ENCODE assay signal across 18 cellular contexts in genomic region chr9:21556581-21557427, GRCh38.
DNase-seq lines count a peak whose midpoint lies in the region; ATAC-seq and TF ChIP-seq lines count a peak whose summit lies in the region.
"Had no signal": no experiment of that assay in that cellular context is flagged by ENCODE, and none has a peak within 500 bp of the region (broad histone marks: within the 10 kb centered on the region; RNA-seq: fewer than 3 reads in every experiment).

No MANE protein-coding gene starts in this region.

- H3K27me3 Mint-ChIP-seq in activated CD8-positive, alpha-beta T cell treated with anti-CD3 and anti-CD28 coated beads for 36 hours: peaks cover 17% of the 10 kb centered on the region
- peaks cover 26% of the 10 kb centered on the region for H3K27me3 Mint-ChIP-seq in activated CD8-positive, alpha-beta T cell treated with anti-CD3 and anti-CD28 coated beads, Interleukin-2, amount 10 ng/mL, durations not matched to agents 7 days and 5 days (ENCODE audit: low read depth)
- peaks cover 47 to 62% (median 56%) of the 10 kb centered on the region in 3 donors for H3K27me3 Mint-ChIP-seq in CD14-positive monocyte (ENCODE audit: low read depth in 3 of 3)

- ATAC-seq in activated CD8-positive, alpha-beta T cell treated with anti-CD3 and anti-CD28 coated beads for 36 hours: no peak
- no peak for ATAC-seq in activated CD8-positive, alpha-beta T cell treated with anti-CD3 and anti-CD28 coated beads, Interleukin-2, amount 10 ng/mL, durations not matched to agents 7 days and 5 days
- ATAC-seq in GM18867 (IDR thresholded peaks at IDR 0.05; ENCODE audit: unreplicated experiment): no peak
- ATAC-seq: activated CD4-positive, alpha-beta T cell treated with anti-CD3 and anti-CD28 coated beads for 36 hours; gastroesophageal sphincter; stimulated activated naive CD8-positive, alpha-beta T cell treated with anti-CD3 and anti-CD28 coated beads, Interleukin-15, Interleukin-2, amounts not matched to agents 100 U/mL and 50 U/mL, for 24 hours had no signal

- no peak for TF ChIP-seq CTCF in activated CD8-positive, alpha-beta T cell treated with anti-CD3 and anti-CD28 coated beads for 36 hours (IDR thresholded peaks at IDR 0.05)
- no peak for TF ChIP-seq CTCF in GM13976 (IDR thresholded peaks at IDR 0.05; ENCODE audit: borderline replicate concordance, control extremely low read depth, extremely low read depth, insufficient read depth, missing control alignments)
- no peak for TF ChIP-seq CTCF in CD14-positive monocyte (IDR thresholded peaks at IDR 0.05)

- H3K27me3 ChIP-seq in adipocyte (replicated peaks; ENCODE audit: control insufficient read depth, insufficient read depth, low read length) (no peaks in the 10 kb centered on the region), skeletal muscle satellite cell (ENCODE audit: control insufficient read depth, insufficient read depth, low read length) (no peaks in the 10 kb centered on the region)

- H3K9ac ChIP-seq in adipocyte (ENCODE audit: low read length) (peak overlapping the region; percentile 84), skeletal muscle satellite cell (ENCODE audit: low read depth, low read length) (peak overlapping the region; percentile 89)

- H3K4me2 ChIP-seq in skeletal muscle satellite cell (ENCODE audit: low read length): peak overlapping the region; percentile 93

- H3K36me3 ChIP-seq in adipocyte (ENCODE audit: control insufficient read depth, insufficient read depth, low read length, severe bottlenecking): no peaks in the 10 kb centered on the region
- peaks cover 3% of the 10 kb centered on the region for H3K36me3 ChIP-seq in skeletal muscle satellite cell (ENCODE audit: insufficient read depth, low read length)
- H3K36me3 ChIP-seq: gastroesophageal sphincter, spleen had no signal

- CTCF ChIA-PET in activated CD8-positive, alpha-beta T cell treated with anti-CD3 and anti-CD28 coated beads for 36 hours (lab: Charles Lee): interaction anchor here (1.0 to 2.7 kb wide), 3 partner anchors 91 to 152 kb away, joined by 3 to 14 read pairs (median 3); no protein-coding TSS in a partner anchor
- CTCF ChIA-PET in activated CD8-positive, alpha-beta T cell treated with anti-CD3 and anti-CD28 coated beads, Interleukin-2, amount 10 ng/mL, durations not matched to agents 7 days and 5 days (lab: Charles Lee): interaction anchor here (0.7 to 1.5 kb wide), 2 partner anchors 68 to 152 kb away, joined by 3 to 7 read pairs; no protein-coding TSS in a partner anchor

- H3K9me3 Mint-ChIP-seq in activated CD8-positive, alpha-beta T cell treated with anti-CD3 and anti-CD28 coated beads for 36 hours: no peaks in the 10 kb centered on the region
- H3K9me3 Mint-ChIP-seq in activated CD8-positive, alpha-beta T cell treated with anti-CD3 and anti-CD28 coated beads, Interleukin-2, amount 10 ng/mL, durations not matched to agents 7 days and 5 days (ENCODE audit: insufficient read depth): no peaks in the 10 kb centered on the region
- H3K9me3 Mint-ChIP-seq in CD14-positive monocyte: peaks cover 0 to 14% (median 6%) of the 10 kb centered on the region in 7 donors
- H3K9me3 Mint-ChIP-seq: CD8-positive, alpha-beta memory T cell had no signal

- H3K4me3 Mint-ChIP-seq in activated CD8-positive, alpha-beta T cell treated with anti-CD3 and anti-CD28 coated beads for 36 hours: peak overlapping the region; percentile 3
- no peak overlapping the region for H3K4me3 Mint-ChIP-seq in activated CD8-positive, alpha-beta T cell treated with anti-CD3 and anti-CD28 coated beads, Interleukin-2, amount 10 ng/mL, durations not matched to agents 7 days and 5 days
- H3K4me3 Mint-ChIP-seq in CD14-positive monocyte: peak overlapping the region in 1 of 2 donors; percentile 96
- H3K4me3 Mint-ChIP-seq: activated CD4-positive, alpha-beta T cell treated with anti-CD3 and anti-CD28 coated beads for 36 hours had no signal

- intact Hi-C loops in activated CD8-positive, alpha-beta T cell treated with anti-CD3 and anti-CD28 coated beads for 36 hours (cut with micrococcal nuclease): no loop called here
- intact Hi-C loops in CD14-positive monocyte (cut with micrococcal nuclease): no loop called here

- in situ Hi-C loops in GM13976 (cut with MboI; ENCODE audit: low sequenced_read_pairs, unreplicated experiment): loop anchor here (10.0 kb wide), 1 partner anchor 62 kb away; no protein-coding TSS in a partner anchor

- H3K4me3 ChIP-seq in adipocyte (ENCODE audit: low read length): peak overlapping the region; percentile 85
- H3K4me3 ChIP-seq in skeletal muscle satellite cell (ENCODE audit: low read length): peak overlapping the region; percentile 78
- H3K4me3 ChIP-seq: gastroesophageal sphincter, spleen had no signal

- H3K4me1 ChIP-seq in adipocyte (ENCODE audit: control insufficient read depth, insufficient read depth, low read length) (peaks cover 57% of the 10 kb centered on the region), skeletal muscle satellite cell (ENCODE audit: control insufficient read depth, insufficient read depth, low read length) (peaks cover 30% of the 10 kb centered on the region)

- no peak for DNase-seq in activated CD8-positive, alpha-beta T cell treated with anti-CD3 and anti-CD28 coated beads for 36 hours
- DNase-seq in activated CD8-positive, alpha-beta T cell treated with anti-CD3 and anti-CD28 coated beads, Interleukin-2, amount 10 ng/mL, durations not matched to agents 7 days and 5 days: no peak
- DNase-seq in adipocyte (ENCODE audit: low read depth) (peak; percentile 55), fibroblast of peridontal ligament (ENCODE audit: extremely low read depth) (peak; percentile 63), GM13976 (ENCODE audit: low spot score) (no peak), CD14-positive monocyte (ENCODE audit: low spot score) (no peak)
- DNase-seq: activated CD4-positive, alpha-beta T cell treated with anti-CD3 and anti-CD28 coated beads for 36 hours; activated T-cell treated with anti-CD3 and anti-CD28 coated beads, Interleukin-2, amount 50 U/mL, for 48 hours; CD8-positive, alpha-beta memory T cell; NCI-H1105 treated with DMSO at 0.1 percent for 48 hours; occipital lobe; SIG-M5; spleen; stimulated activated naive CD8-positive, alpha-beta T cell treated with anti-CD3 and anti-CD28 coated beads, Interleukin-15, Interleukin-2, amounts not matched to agents 100 U/mL and 50 U/mL, for 24 hours; T-helper 9 cell had no signal

- H3K9me3 ChIP-seq in adipocyte (ENCODE audit: control insufficient read depth, low read length) (no peaks in the 10 kb centered on the region), skeletal muscle satellite cell (replicated peaks; ENCODE audit: low read length) (no peaks in the 10 kb centered on the region)
- H3K9me3 ChIP-seq: gastroesophageal sphincter, spleen had no signal

- no peaks in the 10 kb centered on the region for H3K36me3 Mint-ChIP-seq in activated CD8-positive, alpha-beta T cell treated with anti-CD3 and anti-CD28 coated beads for 36 hours (ENCODE audit: low read depth)
- peaks cover 4% of the 10 kb centered on the region for H3K36me3 Mint-ChIP-seq in activated CD8-positive, alpha-beta T cell treated with anti-CD3 and anti-CD28 coated beads, Interleukin-2, amount 10 ng/mL, durations not matched to agents 7 days and 5 days (ENCODE audit: low read depth)
- peaks cover 0 to 8% of the 10 kb centered on the region in 2 donors for H3K36me3 Mint-ChIP-seq in CD14-positive monocyte

- peaks cover 39% of the 10 kb centered on the region for H3K4me1 Mint-ChIP-seq in activated CD8-positive, alpha-beta T cell treated with anti-CD3 and anti-CD28 coated beads for 36 hours (ENCODE audit: low read depth)
- peaks cover 21% of the 10 kb centered on the region for H3K4me1 Mint-ChIP-seq in activated CD8-positive, alpha-beta T cell treated with anti-CD3 and anti-CD28 coated beads, Interleukin-2, amount 10 ng/mL, durations not matched to agents 7 days and 5 days (ENCODE audit: low read depth)
- peaks cover 15% of the 10 kb centered on the region for H3K4me1 Mint-ChIP-seq in CD14-positive monocyte

- POLR2A ChIA-PET in activated CD8-positive, alpha-beta T cell treated with anti-CD3 and anti-CD28 coated beads for 36 hours (lab: Charles Lee): no interaction called here
- POLR2A ChIA-PET in activated CD8-positive, alpha-beta T cell treated with anti-CD3 and anti-CD28 coated beads, Interleukin-2, amount 10 ng/mL, durations not matched to agents 7 days and 5 days (lab: Charles Lee): no interaction called here

- H3K27ac Mint-ChIP-seq in activated CD8-positive, alpha-beta T cell treated with anti-CD3 and anti-CD28 coated beads for 36 hours: no peak overlapping the region
- H3K27ac Mint-ChIP-seq in activated CD8-positive, alpha-beta T cell treated with anti-CD3 and anti-CD28 coated beads, Interleukin-2, amount 10 ng/mL, durations not matched to agents 7 days and 5 days: no peak overlapping the region
- no peak overlapping the region for H3K27ac Mint-ChIP-seq in CD14-positive monocyte
- H3K27ac Mint-ChIP-seq: activated CD4-positive, alpha-beta T cell treated with anti-CD3 and anti-CD28 coated beads for 36 hours had no signal

Comparison
In these comparisons a context has a peak if more than half of its experiments do, and no peak if none do; other contexts are left out.
1. DNase-seq: peak in adipocyte (single experiment) and fibroblast of peridontal ligament (single experiment); none in activated CD8-positive, alpha-beta T cell treated with anti-CD3 and anti-CD28 coated beads for 36 hours (single experiment), activated CD8-positive, alpha-beta T cell treated with anti-CD3 and anti-CD28 coated beads, Interleukin-2, amount 10 ng/mL, durations not matched to agents 7 days and 5 days (single experiment), GM13976 (single experiment) and CD14-positive monocyte (single experiment).